ENCODE assay signal across 17 cellular contexts in the genomic region with DNA sequence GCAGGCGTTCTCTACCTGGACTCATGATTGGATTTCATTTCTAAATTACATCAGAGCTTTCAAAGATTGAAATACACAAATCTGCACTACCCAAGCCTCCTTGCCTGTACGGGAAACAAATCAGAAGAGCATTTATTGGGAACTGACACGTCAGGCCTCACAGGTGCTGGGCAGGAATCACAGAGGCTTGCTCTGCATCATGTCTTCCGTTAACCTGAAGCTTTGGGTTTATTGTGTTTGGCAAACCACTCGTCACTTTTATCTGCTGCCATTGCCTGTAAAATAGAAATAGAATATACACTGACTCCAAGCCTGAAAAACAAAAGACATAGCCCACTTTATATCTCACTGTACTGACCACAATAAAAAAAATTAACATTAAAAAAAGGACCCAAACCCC. TPM values are rescaled to one million over a fixed set of nuclear protein-coding genes. Genes with fewer than 3 reads are reported as not detected.
A peak's percentile ranks its signal among the peaks of the same experiment; 100 is the strongest.
DNase-seq lines count a peak whose midpoint lies in the region; ATAC-seq and TF ChIP-seq lines count a peak whose summit lies in the region.
"Had no signal": no experiment of that assay in that cellular context is flagged by ENCODE, and none has a peak within 500 bp of the region (broad histone marks: within the 10 kb centered on the region; RNA-seq: fewer than 3 reads in every experiment).

No MANE protein-coding gene starts in this region.

- H3K4me3 ChIP-seq in heart right ventricle, result no peak overlapping the region
- no peak overlapping the region for H3K4me3 ChIP-seq in right atrium auricular region
- H3K4me3 ChIP-seq: BLaER1, GM23248 had no signal

- DNase-seq in heart right ventricle, result no peak
- no peak for DNase-seq in left cardiac atrium
- DNase-seq in right atrium auricular region (ENCODE audit: low spot score), result no peak
- peak; percentile 9 for DNase-seq in posterior vena cava (ENCODE audit: low spot score)
- DNase-seq in hepatic stellate cell (ENCODE audit: low spot score), result no peak
- DNase-seq: Caco-2; CD4-positive, CD25-positive, alpha-beta regulatory T cell; CD8-positive, alpha-beta T cell; DMS153; DND-41; GM23248; H7; HCEC 1CT had no signal

- peak overlapping the region in 8 of 10 donors; percentile 38 to 82 (median 72) for H3K27ac ChIP-seq in heart right ventricle
- peak overlapping the region; percentile 68 to 88 for H3K27ac ChIP-seq in right atrium auricular region
- H3K27ac ChIP-seq: BLaER1, C4-2B, GM23248 had no signal

- H3K4me1 ChIP-seq in heart right ventricle (peaks cover 0 to 26% (median 0%) of the 10 kb centered on the region in 9 donors), right atrium auricular region (peaks cover 0 to 11% of the 10 kb centered on the region in 2 donors)
- H3K4me1 ChIP-seq: BLaER1, Caco-2 had no signal

- intact Hi-C loops in heart right ventricle (cut with DNase I), result no loop called here
- intact Hi-C loops in left cardiac atrium (cut with DNase I), result no loop called here
- intact Hi-C loops in posterior vena cava (cut with DNase I), result no loop called here

- no peaks in the 10 kb centered on the region for H3K4me1 Mint-ChIP-seq in activated T-helper 17 cell treated with anti-CD3 and anti-CD28 coated beads, Interleukin-2, amount 50 U/mL, for 72 hours
- H3K4me1 Mint-ChIP-seq: B cell; CD4-positive, CD25-positive, alpha-beta regulatory T cell had no signal

- H3K9me3 ChIP-seq in heart right ventricle (no peaks in the 10 kb centered on the region), right atrium auricular region (no peaks in the 10 kb centered on the region)
- H3K9me3 ChIP-seq: BLaER1, Caco-2 had no signal

- H3K36me3 ChIP-seq in heart right ventricle (peaks cover 0 to 87% (median 17%) of the 10 kb centered on the region in 9 donors), right atrium auricular region (peaks cover 31% of the 10 kb centered on the region)

- WGBS in heart right ventricle, 2 donors, result 73 to 77% methylated on average over 5 of the region's 5 CpGs

- H3K27me3 Mint-ChIP-seq in activated T-helper 17 cell treated with anti-CD3 and anti-CD28 coated beads, Interleukin-2, amount 50 U/mL, for 72 hours, result no peaks in the 10 kb centered on the region
- H3K27me3 Mint-ChIP-seq: B cell; CD4-positive, CD25-positive, alpha-beta regulatory T cell had no signal

- TF ChIP-seq CTCF in heart right ventricle (IDR thresholded peaks at IDR 0.05) (no peak), right atrium auricular region (IDR thresholded peaks at IDR 0.05) (no peak)

- H3K4me3 Mint-ChIP-seq in activated T-helper 17 cell treated with anti-CD3 and anti-CD28 coated beads, Interleukin-2, amount 50 U/mL, for 72 hours, result no peak overlapping the region
- H3K4me3 Mint-ChIP-seq: B cell; CD8-positive, alpha-beta T cell had no signal

- H3K27me3 ChIP-seq in heart right ventricle (no peaks in the 10 kb centered on the region), right atrium auricular region (no peaks in the 10 kb centered on the region)
- H3K27me3 ChIP-seq: BLaER1 had no signal

- H3K36me3 Mint-ChIP-seq in activated T-helper 17 cell treated with anti-CD3 and anti-CD28 coated beads, Interleukin-2, amount 50 U/mL, for 72 hours (ENCODE audit: low read depth), result peaks cover 75% of the 10 kb centered on the region

- no peaks in the 10 kb centered on the region for H3K9me3 Mint-ChIP-seq in activated T-helper 17 cell treated with anti-CD3 and anti-CD28 coated beads, Interleukin-2, amount 50 U/mL, for 72 hours
- H3K9me3 Mint-ChIP-seq: CD4-positive, CD25-positive, alpha-beta regulatory T cell; CD8-positive, alpha-beta T cell had no signal

- ATAC-seq in heart right ventricle (peak in 3 of 8 donors; percentile 4 to 24 (median 9)), left cardiac atrium (no peak)
- ATAC-seq in activated T-helper 17 cell treated with anti-CD3 and anti-CD28 coated beads, Interleukin-2, amount 50 U/mL, for 72 hours (replicated peaks), result no peak
- ATAC-seq: CD8-positive, alpha-beta T cell had no signal

- no peak overlapping the region for H3K27ac Mint-ChIP-seq in activated T-helper 17 cell treated with anti-CD3 and anti-CD28 coated beads, Interleukin-2, amount 50 U/mL, for 72 hours
- H3K27ac Mint-ChIP-seq: B cell; CD8-positive, alpha-beta T cell had no signal

RNA-seq across cellular contexts. Expression of gene GEMIN4, which starts 7.9 kb away (rescaled TPM):
- total RNA-seq in heart right ventricle (10 to 100 TPM in 8 of 10 donors, 1 to 10 TPM in 2; 9.3 to 14.9 (median 11.3) TPM), left cardiac atrium (10 to 100 TPM; 11.8 to 15.4 TPM), right atrium auricular region (10 to 100 TPM in 1 of 2 donors, 1 to 10 TPM in 1; 8.2 to 19.7 TPM), posterior vena cava (10 to 100 TPM; 12.5 to 13.2 TPM)
- 1 to 10 TPM; 4.8 to 5.0 TPM for polyA plus RNA-seq in heart right ventricle
- total RNA-seq in activated T-helper 17 cell treated with anti-CD3 and anti-CD28 coated beads, Interleukin-2, amount 50 U/mL, for 72 hours, result 10 to 100 TPM; 40.7 to 54.4 TPM

RNA-seq across cellular contexts. Expression of gene GLOD4, which starts 22.1 kb away (rescaled TPM):
- total RNA-seq in heart right ventricle (10 to 100 TPM; 23.7 to 47.5 (median 28.2) TPM), left cardiac atrium (10 to 100 TPM; 32.7 to 41.1 TPM), right atrium auricular region (10 to 100 TPM; 37.3 to 49.5 TPM), posterior vena cava (10 to 100 TPM; 40.2 to 41.5 TPM)
- 10 to 100 TPM; 16.5 to 19.2 TPM for polyA plus RNA-seq in heart right ventricle
- 10 to 100 TPM; 41.5 to 59.0 TPM for total RNA-seq in activated T-helper 17 cell treated with anti-CD3 and anti-CD28 coated beads, Interleukin-2, amount 50 U/mL, for 72 hours

RNA-seq across cellular contexts. Expression of gene MRM3, which starts 22.2 kb away (rescaled TPM):
- 10 to 100 TPM; 16.0 to 23.7 (median 20.5) TPM for total RNA-seq in heart right ventricle
- polyA plus RNA-seq in heart right ventricle, result 10 to 100 TPM; 11.6 to 20.8 TPM
- 10 to 100 TPM; 14.9 to 17.7 TPM for total RNA-seq in left cardiac atrium
- 10 to 100 TPM; 15.4 to 21.8 TPM for total RNA-seq in right atrium auricular region
- total RNA-seq in posterior vena cava, result 1 to 10 TPM; 7.4 to 7.8 TPM
- 10 to 100 TPM; 19.9 to 30.0 TPM for total RNA-seq in activated T-helper 17 cell treated with anti-CD3 and anti-CD28 coated beads, Interleukin-2, amount 50 U/mL, for 72 hours

RNA-seq across cellular contexts. Expression of gene TLCD3A, which starts 27.6 kb away (rescaled TPM):
- total RNA-seq in heart right ventricle (1 to 10 TPM; 1.3 to 4.5 (median 2.6) TPM), left cardiac atrium (1 to 10 TPM; 4.8 to 8.3 TPM), right atrium auricular region (1 to 10 TPM; 1.5 to 4.8 TPM), posterior vena cava (10 to 100 TPM in 1 of 2 donors, 1 to 10 TPM in 1; 9.9 to 10.4 TPM)
- polyA plus RNA-seq in heart right ventricle, result 1 to 10 TPM; 1.1 to 3.0 TPM
- 10 to 100 TPM; 15.0 to 22.0 TPM for total RNA-seq in activated T-helper 17 cell treated with anti-CD3 and anti-CD28 coated beads, Interleukin-2, amount 50 U/mL, for 72 hours

RNA-seq across cellular contexts. Expression of gene VPS53, which starts 45.3 kb away (rescaled TPM):
- total RNA-seq in heart right ventricle (10 to 100 TPM; 26.8 to 51.4 (median 41.3) TPM), left cardiac atrium (10 to 100 TPM; 39.7 to 61.9 TPM), right atrium auricular region (10 to 100 TPM; 11.3 to 17.9 TPM), posterior vena cava (10 to 100 TPM; 61.5 to 62.8 TPM)
- polyA plus RNA-seq in heart right ventricle, result 10 to 100 TPM in 1 of 2 donors, 1 to 10 TPM in 1; 5.6 to 11.0 TPM
- total RNA-seq in activated T-helper 17 cell treated with anti-CD3 and anti-CD28 coated beads, Interleukin-2, amount 50 U/mL, for 72 hours, result 10 to 100 TPM; 38.3 to 53.3 TPM
